10 cellular contexts compared by ENCODE assay signal in genomic region chr3:10116928-10117327, GRCh38. TPM values are rescaled to one million over a fixed set of nuclear protein-coding genes. Genes with fewer than 3 reads are reported as not detected.
DNase-seq lines count a peak whose midpoint lies in the region; ATAC-seq and TF ChIP-seq lines count a peak whose summit lies in the region.
"Had no signal": no experiment of that assay in that cellular context is flagged by ENCODE, and none has a peak within 500 bp of the region (broad histone marks: within the 10 kb centered on the region; RNA-seq: fewer than 3 reads in every experiment).

No MANE protein-coding gene starts in this region.

- no peaks in the 10 kb centered on the region for H3K27me3 Mint-ChIP-seq in activated naive CD4-positive, alpha-beta T cell treated with anti-CD3 and anti-CD28 coated beads for 36 hours (ENCODE audit: low read depth)
- no peaks in the 10 kb centered on the region for H3K27me3 Mint-ChIP-seq in T-cell

- POLR2A ChIA-PET in T-cell (lab: Charles Lee) = interaction anchor here in 1 of 2 donors (0.6 kb wide), 3 partner anchors 12 to 50 kb away, joined by 4 to 6 read pairs (median 6); no protein-coding TSS in a partner anchor

- H3K36me3 ChIP-seq in stomach = peaks cover 3 to 25% (median 25%) of the 10 kb centered on the region in 4 donors

- TF ChIP-seq EP300 in stomach (IDR thresholded peaks at IDR 0.05) = no peak

- DNase-seq in activated naive CD4-positive, alpha-beta T cell treated with anti-CD3 and anti-CD28 coated beads for 36 hours = no peak
- no peak for DNase-seq in activated naive CD4-positive, alpha-beta T cell treated with anti-CD3 and anti-CD28 coated beads, Interleukin-2, amount 50 U/mL, for 72 hours (ENCODE audit: low spot score in 2 of 2)
- DNase-seq in T-cell (no peak), fibroblast of pulmonary artery (ENCODE audit: low read depth) (no peak), stomach (no peak), UCSD-AML1 (lab: John Stamatoyannopoulos, UW; ENCODE audit: unreplicated experiment) (no peak), NCI-H146 (lab: John Stamatoyannopoulos, UW) (no peak)
- DNase-seq: NCI-H526 treated with DMSO at 0.1 percent for 48 hours had no signal

- no peak overlapping the region for H3K27ac ChIP-seq in stomach

- CTCF ChIA-PET in activated naive CD4-positive, alpha-beta T cell treated with anti-CD3 and anti-CD28 coated beads for 36 hours (lab: Charles Lee) = interaction anchor here (1.4 kb wide), 1 partner anchor 170 kb away, joined by 4 read pairs; no protein-coding TSS in a partner anchor
- CTCF ChIA-PET in T-cell (lab: Charles Lee) = interaction anchor here in 1 of 2 donors (2.0 kb wide), 1 partner anchor 146 kb away, joined by 4 read pairs; no protein-coding TSS in a partner anchor

- no peaks in the 10 kb centered on the region for H3K9me3 ChIP-seq in stomach

- no peak for TF ChIP-seq CTCF in fibroblast of pulmonary artery (IDR thresholded peaks at IDR 0.05; ENCODE audit: low read length, missing control alignments)
- no peak for TF ChIP-seq CTCF in stomach (IDR thresholded peaks at IDR 0.05)

- peaks cover 6% of the 10 kb centered on the region for H3K36me3 Mint-ChIP-seq in activated naive CD4-positive, alpha-beta T cell treated with anti-CD3 and anti-CD28 coated beads for 36 hours (ENCODE audit: low read depth)
- peaks cover 15 to 32% of the 10 kb centered on the region in 2 donors for H3K36me3 Mint-ChIP-seq in activated naive CD4-positive, alpha-beta T cell treated with anti-CD3 and anti-CD28 coated beads, Interleukin-2, amount 50 U/mL, for 72 hours
- H3K36me3 Mint-ChIP-seq in T-cell = peaks cover 14% of the 10 kb centered on the region

- H3K27me3 ChIP-seq in stomach = no peaks in the 10 kb centered on the region

- H3K4me1 ChIP-seq in stomach = peaks cover 8 to 49% (median 35%) of the 10 kb centered on the region in 4 donors

- 86 to 91% (median 90%) methylated on average over 4 of the region's 4 CpGs for WGBS in stomach, 5 donors

- intact Hi-C loops in activated naive CD4-positive, alpha-beta T cell treated with anti-CD3 and anti-CD28 coated beads for 36 hours (cut with micrococcal nuclease) = loop anchor here (5.0 kb wide), 2 partner anchors 170 to 400 kb away; no protein-coding TSS in a partner anchor
- intact Hi-C loops in stomach (cut with DNase I; ENCODE audit: low total_unique reads) = no loop called here

- H3K4me3 Mint-ChIP-seq in activated naive CD4-positive, alpha-beta T cell treated with anti-CD3 and anti-CD28 coated beads for 36 hours = peak overlapping the region; percentile 92
- H3K4me3 Mint-ChIP-seq in T-cell = peak overlapping the region; percentile 99

- no peak for TF ChIP-seq POLR2A in stomach (IDR thresholded peaks at IDR 0.05)

- no peak for ATAC-seq in activated naive CD4-positive, alpha-beta T cell treated with anti-CD3 and anti-CD28 coated beads, Interleukin-2, amount 50 U/mL, for 72 hours
- ATAC-seq in T-cell (replicated peaks in 1 of 4) = no peak
- no peak for ATAC-seq in esophagus mucosa

- no peaks in the 10 kb centered on the region for H3K9me3 Mint-ChIP-seq in activated naive CD4-positive, alpha-beta T cell treated with anti-CD3 and anti-CD28 coated beads for 36 hours
- H3K9me3 Mint-ChIP-seq in activated naive CD4-positive, alpha-beta T cell treated with anti-CD3 and anti-CD28 coated beads, Interleukin-2, amount 50 U/mL, for 72 hours = no peaks in the 10 kb centered on the region
- no peaks in the 10 kb centered on the region for H3K9me3 Mint-ChIP-seq in T-cell

- H3K4me1 Mint-ChIP-seq in activated naive CD4-positive, alpha-beta T cell treated with anti-CD3 and anti-CD28 coated beads for 36 hours (ENCODE audit: low read depth) = peaks cover 39% of the 10 kb centered on the region
- H3K4me1 Mint-ChIP-seq in T-cell = peaks cover 47 to 54% (median 53%) of the 10 kb centered on the region in 3 donors

- H3K4me3 ChIP-seq in fibroblast of pulmonary artery (replicated peaks; ENCODE audit: low read depth, low read length) (peak overlapping the region; percentile 83), stomach (peak overlapping the region in 3 of 4 donors; percentile 85 to 96 (median 93))

- peak overlapping the region; percentile 94 for H3K27ac Mint-ChIP-seq in activated naive CD4-positive, alpha-beta T cell treated with anti-CD3 and anti-CD28 coated beads for 36 hours
- peak overlapping the region in 1 of 2 donors; percentile 95 for H3K27ac Mint-ChIP-seq in activated naive CD4-positive, alpha-beta T cell treated with anti-CD3 and anti-CD28 coated beads, Interleukin-2, amount 50 U/mL, for 72 hours
- H3K27ac Mint-ChIP-seq in T-cell = no peak overlapping the region

RNA-seq across cellular contexts. Expression of gene BRK1, which starts 1.5 kb away (rescaled TPM):
- total RNA-seq in activated naive CD4-positive, alpha-beta T cell treated with anti-CD3 and anti-CD28 coated beads for 36 hours = 10 to 100 TPM; 73.6 to 73.7 TPM
- total RNA-seq in activated naive CD4-positive, alpha-beta T cell treated with anti-CD3 and anti-CD28 coated beads, Interleukin-2, amount 50 U/mL, for 72 hours = 10 to 100 TPM; 59.4 to 99.2 TPM
- total RNA-seq in T-cell = 10 to 100 TPM; 53.9 to 74.9 (median 60.9) TPM
- total RNA-seq in stomach = 100 to 1,000 TPM in 1 of 5 donors, 10 to 100 TPM in 4; 14.5 to 130 (median 51.9) TPM
- polyA plus RNA-seq in stomach = 100 to 1,000 TPM; 175 to 262 (median 218) TPM
- 108 TPM for total RNA-seq in esophagus mucosa

RNA-seq across cellular contexts. Expression of gene FANCD2OS, which starts 8.9 kb away (rescaled TPM):
- not detected for total RNA-seq in activated naive CD4-positive, alpha-beta T cell treated with anti-CD3 and anti-CD28 coated beads for 36 hours
- total RNA-seq in activated naive CD4-positive, alpha-beta T cell treated with anti-CD3 and anti-CD28 coated beads, Interleukin-2, amount 50 U/mL, for 72 hours = not detected
- total RNA-seq in T-cell (not detected), stomach (not detected), esophagus mucosa (not detected)
- not detected for polyA plus RNA-seq in stomach
- polyA plus RNA-seq: BJ had no signal

RNA-seq across cellular contexts. Expression of gene VHL, which starts 24.6 kb away (rescaled TPM):
- 10 to 100 TPM; 51.5 to 54.0 TPM for total RNA-seq in activated naive CD4-positive, alpha-beta T cell treated with anti-CD3 and anti-CD28 coated beads for 36 hours
- 10 to 100 TPM; 53.3 to 58.7 TPM for total RNA-seq in activated naive CD4-positive, alpha-beta T cell treated with anti-CD3 and anti-CD28 coated beads, Interleukin-2, amount 50 U/mL, for 72 hours
- 10 to 100 TPM; 57.2 to 75.0 (median 59.8) TPM for total RNA-seq in T-cell
- total RNA-seq in stomach = 10 to 100 TPM; 30.8 to 66.8 (median 36.2) TPM
- polyA plus RNA-seq in stomach = 10 to 100 TPM; 19.4 to 23.0 (median 20.0) TPM
- 22.0 TPM for total RNA-seq in esophagus mucosa

RNA-seq across cellular contexts. Expression of gene IRAK2, which starts 47.8 kb away (rescaled TPM):
- 1 to 10 TPM; 6.4 to 6.9 TPM for total RNA-seq in activated naive CD4-positive, alpha-beta T cell treated with anti-CD3 and anti-CD28 coated beads for 36 hours
- total RNA-seq in activated naive CD4-positive, alpha-beta T cell treated with anti-CD3 and anti-CD28 coated beads, Interleukin-2, amount 50 U/mL, for 72 hours = 1 to 10 TPM; 4.3 to 5.4 TPM
- total RNA-seq in T-cell (1 to 10 TPM; 2.9 to 5.0 (median 3.7) TPM), stomach (1 to 10 TPM in 3 of 5 donors, under 1 TPM in 1, not detected in 1; 0.45 to 6.2 (median 1.9) TPM), esophagus mucosa (6.0 TPM)
- 1 to 10 TPM; 1.5 to 3.8 (median 3.2) TPM for polyA plus RNA-seq in stomach
